In genomic region chr16:32676065-32676464, GRCh38 we compare ENCODE assay signal across 4 cellular contexts. TPM values are rescaled to one million over a fixed set of nuclear protein-coding genes. Genes with fewer than 3 reads are reported as not detected.
"Had no signal": no experiment of that assay in that cellular context is flagged by ENCODE, and none has a peak within 500 bp of the region (broad histone marks: within the 10 kb centered on the region; RNA-seq: fewer than 3 reads in every experiment).

TP53TG3 (minus strand) TSS chr16:32676165; CDS start chr16:32676097, 68 bp downstream.

RNA-seq across cellular contexts. Expression of gene TP53TG3, which starts in this region (rescaled TPM):
- total RNA-seq: HepG2, HT-29, IMR-90 had no signal
- polyA plus RNA-seq: HepG2, IgD-negative memory B cell, IMR-90 had no signal
